In the genomic region with DNA sequence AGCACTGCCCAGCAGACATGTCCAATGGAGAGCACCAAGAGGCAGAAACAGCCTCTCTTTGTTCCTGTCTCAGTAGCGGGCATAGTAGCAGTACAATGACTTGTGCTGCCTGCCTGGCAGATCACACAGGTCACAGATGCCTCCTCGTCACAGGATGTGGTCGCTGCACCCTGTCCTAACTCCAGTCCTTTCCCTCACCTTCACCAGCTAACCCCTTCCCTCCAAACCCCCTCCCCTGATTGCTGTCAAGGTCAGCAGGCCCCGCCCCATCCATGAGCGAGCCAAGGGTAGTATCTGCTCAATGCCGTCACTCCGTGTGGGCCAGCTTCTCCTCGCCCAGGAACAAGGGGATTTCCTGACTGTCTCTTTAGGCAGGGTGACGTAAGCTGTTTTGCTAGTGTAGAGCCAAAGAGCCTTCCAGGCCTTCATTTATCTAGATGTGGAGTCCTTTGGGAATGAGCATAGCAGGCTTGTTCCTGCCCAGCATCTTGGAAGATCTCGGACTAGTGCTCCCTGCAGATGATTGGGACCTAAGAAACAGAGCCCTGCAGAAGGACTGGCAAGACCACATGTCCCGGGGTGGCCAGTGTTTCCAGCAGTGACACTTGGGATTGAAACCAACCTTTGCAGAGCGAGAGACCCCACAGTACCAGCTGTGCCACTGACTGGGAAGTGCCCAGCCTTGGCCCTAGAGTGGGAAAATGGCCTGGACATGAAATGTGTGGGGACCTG, we compare ENCODE assay signal across 8 cellular contexts.
A peak's percentile ranks its signal among the peaks of the same experiment; 100 is the strongest.
DNase-seq lines count a peak whose midpoint lies in the region; ATAC-seq and TF ChIP-seq lines count a peak whose summit lies in the region.

No MANE protein-coding gene starts in this region.

- in situ Hi-C loops in GM13977 (cut with MboI; ENCODE audit: low pct_unique_long_range_greater_than_20kb, low sequenced_read_pairs, unreplicated experiment): no loop called here

- peak; percentile 83 for DNase-seq in GM13977 (ENCODE audit: low spot score)
- DNase-seq in RPMI8226: peak; percentile 43
- DNase-seq in activated gamma-delta T cell (lab: John Stamatoyannopoulos, UW): peak; percentile 61
- peak; percentile 86 for DNase-seq in cardiac septum (ENCODE audit: low spot score)
- DNase-seq in stimulated activated CD4-positive, alpha-beta T cell treated with anti-CD3 and anti-CD28 coated beads, Interleukin-1b, Interleukin-23, amount 100 ng/mL, for 24 hours (ENCODE audit: low read depth in 4 of 4, low spot score in 1 of 4): peak; percentile 37 to 58 (median 49)
- no peak for DNase-seq in left lobe of liver (ENCODE audit: low spot score)

- no peak for TF ChIP-seq CTCF in GM13977 (IDR thresholded peaks at IDR 0.05; ENCODE audit: extremely low read depth, insufficient read depth, missing control alignments)

- intact Hi-C loops in cardiac septum (cut with DNase I): loop anchor here (1.0 to 5.0 kb wide), 3 partner anchors 52 to 110 kb away; partner anchors contain the start of gene TNRC6C

- ATAC-seq in left lobe of liver (no peak), HG03039 (IDR thresholded peaks at IDR 0.05; ENCODE audit: unreplicated experiment) (no peak), GM19395 (IDR thresholded peaks at IDR 0.05; ENCODE audit: unreplicated experiment) (no peak)
